1 cellular context compared by ENCODE assay signal in the genomic region with DNA sequence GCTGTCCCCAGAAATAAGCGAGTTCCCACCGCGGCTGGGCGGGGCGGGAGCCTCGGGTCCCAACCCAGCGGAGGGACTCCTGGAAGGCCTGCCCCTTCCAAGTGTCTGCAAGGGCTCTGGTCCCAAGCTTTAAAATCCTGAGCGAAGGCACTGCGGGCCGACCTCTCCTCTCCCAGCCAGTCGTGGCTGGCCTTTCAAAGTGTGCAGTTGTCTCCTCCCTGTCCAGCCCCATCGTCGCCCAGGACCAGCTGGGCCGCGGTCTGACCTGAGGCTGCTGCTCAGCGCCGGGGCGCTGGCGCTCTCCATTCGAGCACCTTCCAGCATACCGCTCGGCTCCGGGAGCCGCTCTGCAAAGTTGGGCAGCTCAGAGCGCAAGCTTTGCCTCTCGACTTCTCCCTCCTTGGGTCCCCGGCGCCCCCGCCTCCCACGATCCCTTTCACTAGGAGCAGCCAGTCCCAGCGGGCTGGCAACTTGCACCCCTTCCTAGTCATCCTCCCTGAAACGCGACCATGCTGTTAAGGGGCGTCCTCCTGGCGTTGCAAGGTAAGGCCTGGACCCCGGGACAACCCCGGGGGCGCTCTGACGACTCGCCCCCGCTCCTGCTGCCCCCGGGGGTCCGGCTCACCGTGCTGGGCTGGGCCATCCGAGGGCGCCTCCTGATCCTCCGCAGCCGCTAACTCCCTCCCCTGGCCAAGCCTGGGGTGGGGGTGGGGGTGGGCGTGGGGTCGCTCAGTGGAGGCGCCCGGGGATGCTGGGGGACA.
TF ChIP-seq lines count a peak whose summit lies in the region.

A gene with protein sequence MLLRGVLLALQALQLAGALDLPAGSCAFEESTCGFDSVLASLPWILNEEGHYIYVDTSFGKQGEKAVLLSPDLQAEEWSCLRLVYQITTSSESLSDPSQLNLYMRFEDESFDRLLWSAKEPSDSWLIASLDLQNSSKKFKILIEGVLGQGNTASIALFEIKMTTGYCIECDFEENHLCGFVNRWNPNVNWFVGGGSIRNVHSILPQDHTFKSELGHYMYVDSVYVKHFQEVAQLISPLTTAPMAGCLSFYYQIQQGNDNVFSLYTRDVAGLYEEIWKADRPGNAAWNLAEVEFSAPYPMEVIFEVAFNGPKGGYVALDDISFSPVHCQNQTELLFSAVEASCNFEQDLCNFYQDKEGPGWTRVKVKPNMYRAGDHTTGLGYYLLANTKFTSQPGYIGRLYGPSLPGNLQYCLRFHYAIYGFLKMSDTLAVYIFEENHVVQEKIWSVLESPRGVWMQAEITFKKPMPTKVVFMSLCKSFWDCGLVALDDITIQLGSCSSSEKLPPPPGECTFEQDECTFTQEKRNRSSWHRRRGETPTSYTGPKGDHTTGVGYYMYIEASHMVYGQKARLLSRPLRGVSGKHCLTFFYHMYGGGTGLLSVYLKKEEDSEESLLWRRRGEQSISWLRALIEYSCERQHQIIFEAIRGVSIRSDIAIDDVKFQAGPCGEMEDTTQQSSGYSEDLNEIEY (plus strand): TSS at position 160 of the 761 bp plus-strand sequence. CDS start 350 bp downstream, at position 510.

TF ChIP-seq in HEK293, 187 proteins besides CTCF, POLR2A, EP300 and RAD21:
- TF ChIP-seq, protein P1, sequence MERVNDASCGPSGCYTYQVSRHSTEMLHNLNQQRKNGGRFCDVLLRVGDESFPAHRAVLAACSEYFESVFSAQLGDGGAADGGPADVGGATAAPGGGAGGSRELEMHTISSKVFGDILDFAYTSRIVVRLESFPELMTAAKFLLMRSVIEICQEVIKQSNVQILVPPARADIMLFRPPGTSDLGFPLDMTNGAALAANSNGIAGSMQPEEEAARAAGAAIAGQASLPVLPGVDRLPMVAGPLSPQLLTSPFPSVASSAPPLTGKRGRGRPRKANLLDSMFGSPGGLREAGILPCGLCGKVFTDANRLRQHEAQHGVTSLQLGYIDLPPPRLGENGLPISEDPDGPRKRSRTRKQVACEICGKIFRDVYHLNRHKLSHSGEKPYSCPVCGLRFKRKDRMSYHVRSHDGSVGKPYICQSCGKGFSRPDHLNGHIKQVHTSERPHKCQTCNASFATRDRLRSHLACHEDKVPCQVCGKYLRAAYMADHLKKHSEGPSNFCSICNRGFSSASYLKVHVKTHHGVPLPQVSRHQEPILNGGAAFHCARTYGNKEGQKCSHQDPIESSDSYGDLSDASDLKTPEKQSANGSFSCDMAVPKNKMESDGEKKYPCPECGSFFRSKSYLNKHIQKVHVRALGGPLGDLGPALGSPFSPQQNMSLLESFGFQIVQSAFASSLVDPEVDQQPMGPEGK (tag by site-specific recombination; IDR thresholded peaks at IDR 0.05), result 0 out of 2 replicates have a peak, but pooled peaks have one; percentile 27
- no peak for TF ChIP-seq ZNF544 (tag by site-specific recombination; IDR thresholded peaks at IDR 0.05)
- TF ChIP-seq ZNF501 (tag by site-specific recombination; IDR thresholded peaks at IDR 0.05), result no peak
- TF ChIP-seq EGR2 (tag by site-specific recombination; IDR thresholded peaks at IDR 0.05; ENCODE audit: low read depth), result no peak
- TF ChIP-seq ZNF548 (tag by site-specific recombination; IDR thresholded peaks at IDR 0.05), result no peak
- TF ChIP-seq, protein P2, sequence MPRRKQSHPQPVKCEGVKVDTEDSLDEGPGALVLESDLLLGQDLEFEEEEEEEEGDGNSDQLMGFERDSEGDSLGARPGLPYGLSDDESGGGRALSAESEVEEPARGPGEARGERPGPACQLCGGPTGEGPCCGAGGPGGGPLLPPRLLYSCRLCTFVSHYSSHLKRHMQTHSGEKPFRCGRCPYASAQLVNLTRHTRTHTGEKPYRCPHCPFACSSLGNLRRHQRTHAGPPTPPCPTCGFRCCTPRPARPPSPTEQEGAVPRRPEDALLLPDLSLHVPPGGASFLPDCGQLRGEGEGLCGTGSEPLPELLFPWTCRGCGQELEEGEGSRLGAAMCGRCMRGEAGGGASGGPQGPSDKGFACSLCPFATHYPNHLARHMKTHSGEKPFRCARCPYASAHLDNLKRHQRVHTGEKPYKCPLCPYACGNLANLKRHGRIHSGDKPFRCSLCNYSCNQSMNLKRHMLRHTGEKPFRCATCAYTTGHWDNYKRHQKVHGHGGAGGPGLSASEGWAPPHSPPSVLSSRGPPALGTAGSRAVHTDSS (tag by site-specific recombination; IDR thresholded peaks at IDR 0.05), result no peak
- peak; percentile 19 for TF ChIP-seq ZNF335 (tag by site-specific recombination; conservative IDR thresholded peaks at IDR 0.05)
- TF ChIP-seq ZNF266 (tag by site-specific recombination; IDR thresholded peaks at IDR 0.05; ENCODE audit: low read depth), result no peak
- no peak for TF ChIP-seq ZNF658 (tag by site-specific recombination; IDR thresholded peaks at IDR 0.05)
- no peak for TF ChIP-seq ZNF473 (tag by site-specific recombination; IDR thresholded peaks at IDR 0.05)
- TF ChIP-seq, protein P3, sequence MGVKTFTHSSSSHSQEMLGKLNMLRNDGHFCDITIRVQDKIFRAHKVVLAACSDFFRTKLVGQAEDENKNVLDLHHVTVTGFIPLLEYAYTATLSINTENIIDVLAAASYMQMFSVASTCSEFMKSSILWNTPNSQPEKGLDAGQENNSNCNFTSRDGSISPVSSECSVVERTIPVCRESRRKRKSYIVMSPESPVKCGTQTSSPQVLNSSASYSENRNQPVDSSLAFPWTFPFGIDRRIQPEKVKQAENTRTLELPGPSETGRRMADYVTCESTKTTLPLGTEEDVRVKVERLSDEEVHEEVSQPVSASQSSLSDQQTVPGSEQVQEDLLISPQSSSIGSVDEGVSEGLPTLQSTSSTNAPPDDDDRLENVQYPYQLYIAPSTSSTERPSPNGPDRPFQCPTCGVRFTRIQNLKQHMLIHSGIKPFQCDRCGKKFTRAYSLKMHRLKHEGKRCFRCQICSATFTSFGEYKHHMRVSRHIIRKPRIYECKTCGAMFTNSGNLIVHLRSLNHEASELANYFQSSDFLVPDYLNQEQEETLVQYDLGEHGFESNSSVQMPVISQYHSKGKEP (tag by site-specific recombination; IDR thresholded peaks at IDR 0.05), result no peak
- peak; percentile 58; the same call in 1 of the 2 replicates for TF ChIP-seq ZFHX2 (tag by site-specific recombination; conservative IDR thresholded peaks at IDR 0.05)
- TF ChIP-seq, protein P4, sequence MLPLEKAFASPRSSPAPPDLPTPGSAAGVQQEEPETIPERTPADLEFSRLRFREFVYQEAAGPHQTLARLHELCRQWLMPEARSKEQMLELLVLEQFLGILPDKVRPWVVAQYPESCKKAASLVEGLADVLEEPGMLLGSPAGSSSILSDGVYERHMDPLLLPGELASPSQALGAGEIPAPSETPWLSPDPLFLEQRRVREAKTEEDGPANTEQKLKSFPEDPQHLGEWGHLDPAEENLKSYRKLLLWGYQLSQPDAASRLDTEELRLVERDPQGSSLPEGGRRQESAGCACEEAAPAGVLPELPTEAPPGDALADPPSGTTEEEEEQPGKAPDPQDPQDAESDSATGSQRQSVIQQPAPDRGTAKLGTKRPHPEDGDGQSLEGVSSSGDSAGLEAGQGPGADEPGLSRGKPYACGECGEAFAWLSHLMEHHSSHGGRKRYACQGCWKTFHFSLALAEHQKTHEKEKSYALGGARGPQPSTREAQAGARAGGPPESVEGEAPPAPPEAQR (tag by site-specific recombination; IDR thresholded peaks at IDR 0.05), result no peak
- 0 out of 2 replicates have a peak, but pooled peaks have one; percentile 54 for TF ChIP-seq GLIS2 (tag by site-specific recombination; IDR thresholded peaks at IDR 0.05)
- no peak for TF ChIP-seq ZFP37 (tag by site-specific recombination; IDR thresholded peaks at IDR 0.05)
- TF ChIP-seq, protein P5, sequence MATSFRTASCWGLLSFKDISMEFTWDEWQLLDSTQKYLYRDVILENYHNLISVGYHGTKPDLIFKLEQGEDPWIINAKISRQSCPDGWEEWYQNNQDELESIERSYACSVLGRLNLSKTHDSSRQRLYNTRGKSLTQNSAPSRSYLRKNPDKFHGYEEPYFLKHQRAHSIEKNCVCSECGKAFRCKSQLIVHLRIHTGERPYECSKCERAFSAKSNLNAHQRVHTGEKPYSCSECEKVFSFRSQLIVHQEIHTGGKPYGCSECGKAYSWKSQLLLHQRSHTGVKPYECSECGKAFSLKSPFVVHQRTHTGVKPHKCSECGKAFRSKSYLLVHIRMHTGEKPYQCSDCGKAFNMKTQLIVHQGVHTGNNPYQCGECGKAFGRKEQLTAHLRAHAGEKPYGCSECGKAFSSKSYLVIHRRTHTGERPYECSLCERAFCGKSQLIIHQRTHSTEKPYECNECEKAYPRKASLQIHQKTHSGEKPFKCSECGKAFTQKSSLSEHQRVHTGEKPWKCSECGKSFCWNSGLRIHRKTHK (tag by site-specific recombination; IDR thresholded peaks at IDR 0.05), result no peak
- TF ChIP-seq SP2 (tag by site-specific recombination; IDR thresholded peaks at IDR 0.05), result peak; percentile 27; the same call in 1 of the 2 replicates
